15 cellular contexts compared by ENCODE assay signal in the genomic region with DNA sequence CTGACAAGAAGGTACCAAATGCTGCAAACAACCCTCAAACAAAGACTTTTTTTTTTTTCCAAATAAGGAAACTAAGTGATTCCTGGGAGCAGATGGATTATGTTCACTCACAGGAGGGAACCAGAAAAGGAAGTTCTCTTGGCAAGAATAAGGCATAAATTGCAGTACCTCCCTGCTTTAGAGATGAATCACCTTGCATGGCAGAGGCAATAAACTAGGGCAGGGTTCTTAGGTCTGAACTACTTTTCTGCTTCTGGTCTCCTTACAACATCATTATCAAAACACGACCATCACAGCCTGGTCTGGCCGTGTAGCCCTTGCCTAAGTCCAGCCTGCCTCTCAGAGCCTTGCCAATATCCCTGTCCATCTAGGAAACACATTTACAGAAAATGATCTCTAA. TPM values are rescaled to one million over a fixed set of nuclear protein-coding genes. Genes with fewer than 3 reads are reported as not detected.
A peak's percentile ranks its signal among the peaks of the same experiment; 100 is the strongest.
DNase-seq lines count a peak whose midpoint lies in the region; ATAC-seq and TF ChIP-seq lines count a peak whose summit lies in the region.
"Had no signal": no experiment of that assay in that cellular context is flagged by ENCODE, and none has a peak within 500 bp of the region (broad histone marks: within the 10 kb centered on the region; RNA-seq: fewer than 3 reads in every experiment).

No MANE protein-coding gene starts in this region.

- intact Hi-C loops in sigmoid colon (cut with DNase I), result loop anchor here (10.0 kb wide), 1 partner anchor 58 kb away; the partner anchor contains the start of gene PLP1

- no peak for TF ChIP-seq POLR2A in sigmoid colon (IDR thresholded peaks at IDR 0.05)

- DNase-seq in GM04503 (ENCODE audit: low read depth), result peak; percentile 74
- no peak for DNase-seq in SK-N-SH
- DNase-seq in fibroblast of the aortic adventitia (ENCODE audit: low read depth), result peak; percentile 90
- no peak for DNase-seq in sigmoid colon
- DNase-seq in midbrain (lab: John Stamatoyannopoulos, UW), result no peak
- no peak for DNase-seq in SW480 (ENCODE audit: low spot score)
- DNase-seq: activated CD4-positive, alpha-beta T cell treated with anti-CD3 and anti-CD28 coated beads for 36 hours; activated gamma-delta T cell; dorsolateral prefrontal cortex; naive thymus-derived CD8-positive, alpha-beta T cell; NCI-H446 treated with DMSO at 0.1 percent for 48 hours; stimulated activated CD4-positive, alpha-beta T cell treated with anti-CD3 and anti-CD28 coated beads, Interleukin-4, amount 100 ng/mL, for 24 hours had no signal

- ATAC-seq in GM19452 (IDR thresholded peaks at IDR 0.05; ENCODE audit: unreplicated experiment) (no peak), GM21390 (IDR thresholded peaks at IDR 0.05; ENCODE audit: unreplicated experiment) (no peak)
- ATAC-seq: activated CD4-positive, alpha-beta T cell treated with anti-CD3 and anti-CD28 coated beads for 36 hours; naive thymus-derived CD8-positive, alpha-beta T cell had no signal

- H3K4me1 ChIP-seq in SK-N-SH (ENCODE audit: control insufficient read depth in 1 of 2, insufficient read depth in 2 of 2, low read depth in 1 of 2, low read length in 1 of 2) (no peaks in the 10 kb centered on the region), sigmoid colon (peaks cover 0 to 9% (median 9%) of the 10 kb centered on the region in 4 donors)

- H3K9me2 ChIP-seq in SK-N-SH, result no peaks in the 10 kb centered on the region

- H3K4me2 ChIP-seq in SK-N-SH, result no peak overlapping the region
- H3K4me2 ChIP-seq: KMS-11 had no signal

- H3K9me3 ChIP-seq in SK-N-SH (no peaks in the 10 kb centered on the region), sigmoid colon (no peaks in the 10 kb centered on the region)

- peak overlapping the region in 1 of 2 experiments; percentile 33; a peak in 2 of 4 replicates for H3K27ac ChIP-seq in SK-N-SH (ENCODE audit: low read depth in 2 of 2, low read length in 1 of 2)
- peak overlapping the region; percentile 42 to 70 (median 58) for H3K27ac ChIP-seq in sigmoid colon
- H3K27ac ChIP-seq: KMS-11 had no signal

- no peak for TF ChIP-seq RAD21 in SK-N-SH (IDR thresholded peaks at IDR 0.05; ENCODE audit: low read length)

- H3K79me2 ChIP-seq in SK-N-SH (ENCODE audit: insufficient read depth), result no peaks in the 10 kb centered on the region

- WGBS in SK-N-SH (ENCODE audit: low lambda C conversion rate), result 20% methylated on average over 2 of the region's 2 CpGs
- 13 to 58% methylated on average over 2 of the region's 2 CpGs for WGBS in sigmoid colon, 2 donors

- H3K27me3 ChIP-seq in SK-N-SH (ENCODE audit: insufficient read depth) (no peaks in the 10 kb centered on the region; the same call in 1 of the 2 replicates), sigmoid colon (no peaks in the 10 kb centered on the region)

- peak overlapping the region; percentile 15; the same call in 1 of the 2 replicates for H2AFZ ChIP-seq in SK-N-SH (ENCODE audit: low read depth)

- no peak for TF ChIP-seq CTCF in SK-N-SH (IDR thresholded peaks at IDR 0.05)
- TF ChIP-seq CTCF in fibroblast of the aortic adventitia (IDR thresholded peaks at IDR 0.05; ENCODE audit: insufficient read depth, low read length), result no peak
- no peak for TF ChIP-seq CTCF in sigmoid colon (IDR thresholded peaks at IDR 0.05)

- H3F3A ChIP-seq in SK-N-SH (replicated peaks; ENCODE audit: insufficient read depth), result no peaks in the 10 kb centered on the region

- H3K36me3 ChIP-seq in SK-N-SH (replicated peaks in 1 of 2; ENCODE audit: control insufficient read depth in 1 of 2, insufficient read depth in 2 of 2, low read length in 1 of 2) (no peaks in the 10 kb centered on the region), sigmoid colon (no peaks in the 10 kb centered on the region)

- TF ChIP-seq EP300 in SK-N-SH (IDR thresholded peaks at IDR 0.05; ENCODE audit: borderline replicate concordance in 1 of 2, low read depth in 1 of 2, low read length in 1 of 2) (no peak; a peak in 1 of 4 replicates), sigmoid colon (IDR thresholded peaks at IDR 0.05) (no peak)

- H3K4me3 ChIP-seq in SK-N-SH (ENCODE audit: low read depth in 2 of 2, low read length in 1 of 2), result no peak overlapping the region
- H3K4me3 ChIP-seq in fibroblast of the aortic adventitia (ENCODE audit: low read depth, low read length), result no peak overlapping the region
- no peak overlapping the region for H3K4me3 ChIP-seq in sigmoid colon
- H3K4me3 ChIP-seq: dorsolateral prefrontal cortex had no signal

- POLR2A ChIA-PET in SK-N-SH (lab: Yijun Ruan, JAX), result no interaction called here

- H3K9ac ChIP-seq in SK-N-SH, result no peak overlapping the region
- H3K9ac ChIP-seq: KMS-11 had no signal

- no peaks in the 10 kb centered on the region for H4K20me1 ChIP-seq in SK-N-SH (ENCODE audit: insufficient read depth)

- CTCF ChIA-PET in SK-N-SH (lab: Yijun Ruan, JAX), result interaction anchor here (0.7 to 1.5 kb wide), 3 partner anchors 8 to 464 kb away, joined by 3 read pairs; no protein-coding TSS in a partner anchor

TF ChIP-seq in SK-N-SH, 30 proteins besides CTCF, POLR2A, EP300 and RAD21 (continues in another document):
- TF ChIP-seq FOSL2 (IDR thresholded peaks at IDR 0.05; ENCODE audit: borderline replicate concordance, low read depth) (peak; percentile 57; the same call in 1 of the 2 replicates), TCF12 (IDR thresholded peaks at IDR 0.05) (peak; percentile 58), JUND (IDR thresholded peaks at IDR 0.05) (peak; percentile 47), NRF1 (IDR thresholded peaks at IDR 0.05; ENCODE audit: low read depth, low read length) (no peak), CHD2 (IDR thresholded peaks at IDR 0.05; ENCODE audit: low read length, partially characterized antibody) (no peak), POLR2AphosphoS5 (IDR thresholded peaks at IDR 0.05; ENCODE audit: low read depth, low read length) (no peak), RCOR1 (IDR thresholded peaks at IDR 0.05; ENCODE audit: low read length) (no peak), YY1 (IDR thresholded peaks at IDR 0.05; ENCODE audit: low read depth) (no peak), NFIC (IDR thresholded peaks at IDR 0.05; ENCODE audit: borderline replicate concordance) (peak; percentile 58), SMC3 (IDR thresholded peaks at IDR 0.05; ENCODE audit: low read depth, low read length) (no peak), MXI1 (IDR thresholded peaks at IDR 0.05; ENCODE audit: low read depth, low read length) (no peak), SIN3A (IDR thresholded peaks at IDR 0.05; ENCODE audit: borderline replicate concordance, low read depth, low read length) (no peak), TEAD4 (IDR thresholded peaks at IDR 0.05; ENCODE audit: borderline replicate concordance, insufficient read depth) (no peak)
- TF ChIP-seq, protein P1, sequence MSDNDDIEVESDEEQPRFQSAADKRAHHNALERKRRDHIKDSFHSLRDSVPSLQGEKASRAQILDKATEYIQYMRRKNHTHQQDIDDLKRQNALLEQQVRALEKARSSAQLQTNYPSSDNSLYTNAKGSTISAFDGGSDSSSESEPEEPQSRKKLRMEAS (IDR thresholded peaks at IDR 0.05; ENCODE audit: low read depth), result no peak
- TF ChIP-seq, protein P2, sequence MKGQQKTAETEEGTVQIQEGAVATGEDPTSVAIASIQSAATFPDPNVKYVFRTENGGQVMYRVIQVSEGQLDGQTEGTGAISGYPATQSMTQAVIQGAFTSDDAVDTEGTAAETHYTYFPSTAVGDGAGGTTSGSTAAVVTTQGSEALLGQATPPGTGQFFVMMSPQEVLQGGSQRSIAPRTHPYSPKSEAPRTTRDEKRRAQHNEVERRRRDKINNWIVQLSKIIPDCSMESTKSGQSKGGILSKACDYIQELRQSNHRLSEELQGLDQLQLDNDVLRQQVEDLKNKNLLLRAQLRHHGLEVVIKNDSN (IDR thresholded peaks at IDR 0.05; ENCODE audit: borderline replicate concordance, low read depth), result no peak
- TF ChIP-seq, protein P3, sequence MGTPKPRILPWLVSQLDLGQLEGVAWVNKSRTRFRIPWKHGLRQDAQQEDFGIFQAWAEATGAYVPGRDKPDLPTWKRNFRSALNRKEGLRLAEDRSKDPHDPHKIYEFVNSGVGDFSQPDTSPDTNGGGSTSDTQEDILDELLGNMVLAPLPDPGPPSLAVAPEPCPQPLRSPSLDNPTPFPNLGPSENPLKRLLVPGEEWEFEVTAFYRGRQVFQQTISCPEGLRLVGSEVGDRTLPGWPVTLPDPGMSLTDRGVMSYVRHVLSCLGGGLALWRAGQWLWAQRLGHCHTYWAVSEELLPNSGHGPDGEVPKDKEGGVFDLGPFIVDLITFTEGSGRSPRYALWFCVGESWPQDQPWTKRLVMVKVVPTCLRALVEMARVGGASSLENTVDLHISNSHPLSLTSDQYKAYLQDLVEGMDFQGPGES (IDR thresholded peaks at IDR 0.05; ENCODE audit: low read depth, low read length), result no peak
- TF ChIP-seq, protein P4, sequence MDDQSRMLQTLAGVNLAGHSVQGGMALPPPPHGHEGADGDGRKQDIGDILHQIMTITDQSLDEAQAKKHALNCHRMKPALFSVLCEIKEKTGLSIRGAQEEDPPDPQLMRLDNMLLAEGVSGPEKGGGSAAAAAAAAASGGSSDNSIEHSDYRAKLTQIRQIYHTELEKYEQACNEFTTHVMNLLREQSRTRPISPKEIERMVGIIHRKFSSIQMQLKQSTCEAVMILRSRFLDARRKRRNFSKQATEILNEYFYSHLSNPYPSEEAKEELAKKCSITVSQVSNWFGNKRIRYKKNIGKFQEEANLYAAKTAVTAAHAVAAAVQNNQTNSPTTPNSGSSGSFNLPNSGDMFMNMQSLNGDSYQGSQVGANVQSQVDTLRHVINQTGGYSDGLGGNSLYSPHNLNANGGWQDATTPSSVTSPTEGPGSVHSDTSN (IDR thresholded peaks at IDR 0.05), result no peak; the same call in 1 of the 2 replicates

RNA-seq across cellular contexts. Expression of gene TMEM31, which starts 6.3 kb away (rescaled TPM):
- polyA plus RNA-seq in SK-N-SH (2012; rRNA removed) (0.11 TPM in 1 of 2 replicates, not detected in the other), sigmoid colon (not detected)
- 0.09 and 0.13 TPM in 2 replicates for polyA plus RNA-seq in SK-N-SH (2012; cell fraction: cytosol; rRNA removed)
- 0.39 and 0.53 TPM in 2 replicates for polyA plus RNA-seq in SK-N-SH (2012; cell fraction: nucleus; rRNA removed)
- total RNA-seq in fibroblast of the aortic adventitia (ENCODE audit: low replicate concordance) (not detected in 2 replicates), sigmoid colon (not detected)
- total RNA-seq: naive thymus-derived CD8-positive, alpha-beta T cell had no signal
- polyA plus RNA-seq: naive thymus-derived CD8-positive, alpha-beta T cell had no signal

RNA-seq across cellular contexts. Expression of gene MORF4L2, which starts 30.5 kb away (rescaled TPM):
- polyA plus RNA-seq in SK-N-SH (2012; rRNA removed) (221 and 363 TPM in 2 replicates), sigmoid colon (100 to 1,000 TPM; 180 to 224 (median 219) TPM)
- 371 and 379 TPM in 2 replicates for polyA plus RNA-seq in SK-N-SH (2012; cell fraction: cytosol; rRNA removed)
- 134 and 267 TPM in 2 replicates for polyA plus RNA-seq in SK-N-SH (2012; cell fraction: nucleus; rRNA removed)
- total RNA-seq in fibroblast of the aortic adventitia (ENCODE audit: low replicate concordance) (641 and 741 TPM in 2 replicates), sigmoid colon (100 to 1,000 TPM; 171 to 255 (median 215) TPM)

RNA-seq across cellular contexts. Expression of gene PLP1, which starts 59.7 kb away (rescaled TPM):
- polyA plus RNA-seq in SK-N-SH (2012; rRNA removed) (0.49 and 0.90 TPM in 2 replicates), sigmoid colon (10 to 100 TPM in 1 of 3 donors, 1 to 10 TPM in 2; 1.6 to 10.2 (median 3.6) TPM)
- 0.42 and 0.62 TPM in 2 replicates for polyA plus RNA-seq in SK-N-SH (2012; cell fraction: cytosol; rRNA removed)
- polyA plus RNA-seq in SK-N-SH (2012; cell fraction: nucleus; rRNA removed), result 0.63 and 0.89 TPM in 2 replicates
- total RNA-seq in fibroblast of the aortic adventitia (ENCODE audit: low replicate concordance) (2.3 TPM in 1 of 2 replicates, not detected in the other), sigmoid colon (100 to 1,000 TPM in 1 of 4 donors, 10 to 100 TPM in 3; 32.7 to 112 (median 47.0) TPM)
- total RNA-seq: activated CD4-positive, alpha-beta T cell treated with anti-CD3 and anti-CD28 coated beads for 36 hours; naive thymus-derived CD8-positive, alpha-beta T cell had no signal
- polyA plus RNA-seq: naive thymus-derived CD8-positive, alpha-beta T cell had no signal

Comparison
In these comparisons a context has a peak if more than half of its experiments do, and no peak if none do; other contexts are left out.
1. DNase-seq: peak in GM04503 (single experiment) and fibroblast of the aortic adventitia (single experiment); none in SK-N-SH (single experiment), sigmoid colon (single experiment), midbrain (single experiment) and SW480 (single experiment).
2. RNA of gene PLP1, which starts 59.7 kb away (total RNA-seq): 32.7 to 112 TPM in sigmoid colon; 2.3 TPM in fibroblast of the aortic adventitia; every median in the first group is over 10 times any median in the second.